In the genomic region with DNA sequence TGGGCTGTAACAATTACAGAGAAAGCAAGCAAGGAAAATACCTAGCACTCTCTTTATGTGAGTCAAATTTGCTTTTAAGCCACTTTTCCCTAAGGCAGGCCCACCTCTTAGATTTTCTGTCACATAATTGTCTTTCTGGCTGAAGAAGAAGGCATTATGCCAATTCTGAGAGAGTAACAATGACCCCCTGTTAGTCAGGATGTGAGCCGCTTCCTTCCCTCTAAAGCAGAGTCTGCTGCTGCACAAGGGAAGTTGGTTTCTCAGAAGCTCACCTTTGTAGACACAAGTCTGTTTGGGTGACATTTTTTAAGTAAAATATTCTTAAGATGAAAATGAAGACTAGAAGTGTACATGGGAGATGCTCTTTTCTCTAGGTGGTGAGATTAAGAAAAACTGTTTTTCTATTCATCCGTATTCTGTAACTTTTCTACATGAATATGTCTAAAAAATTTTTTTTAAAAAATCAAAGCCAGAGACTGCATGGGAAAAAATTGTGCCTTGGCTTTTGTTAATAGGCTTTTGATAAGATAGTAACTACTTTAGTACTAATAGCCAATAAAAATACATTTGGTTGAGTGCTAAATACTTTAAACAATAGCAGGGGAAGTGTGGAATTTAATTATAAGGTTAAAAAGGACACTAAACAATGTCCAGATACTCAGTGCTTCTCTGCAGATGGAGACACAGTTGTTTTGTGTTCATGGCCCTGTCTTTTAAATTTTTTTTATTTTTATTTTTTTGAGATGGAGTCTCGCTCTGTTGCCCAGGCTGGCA, we compare ENCODE assay signal across 17 cellular contexts. TPM values are rescaled to one million over a fixed set of nuclear protein-coding genes. Genes with fewer than 3 reads are reported as not detected.
DNase-seq lines count a peak whose midpoint lies in the region; ATAC-seq, FAIRE-seq and TF ChIP-seq lines count a peak whose summit lies in the region.
"Had no signal": no experiment of that assay in that cellular context is flagged by ENCODE, and none has a peak within 500 bp of the region (broad histone marks: within the 10 kb centered on the region; RNA-seq: fewer than 3 reads in every experiment).

No MANE protein-coding gene starts in this region.

- no peak overlapping the region for H3K9ac ChIP-seq in skeletal muscle tissue (ENCODE audit: low read depth in 1 of 3, low read length in 3 of 3)
- H3K9ac ChIP-seq: BLaER1 had no signal

- no peak for FAIRE-seq in H54 (lab: Jason Lieb, UNC)

- H3K9me3 Mint-ChIP-seq in activated naive CD8-positive, alpha-beta T cell (ENCODE audit: low read depth), result no peaks in the 10 kb centered on the region
- H3K9me3 Mint-ChIP-seq in activated naive CD8-positive, alpha-beta T cell treated with anti-CD3 and anti-CD28 coated beads, Interleukin-2, amount 50 U/mL, for 24 hours, result no peaks in the 10 kb centered on the region
- H3K9me3 Mint-ChIP-seq: activated B cell treated with CpG ODN at 0.5 μM for 24 hours, IgD-negative memory B cell had no signal

- WGBS in gastroesophageal sphincter (ENCODE audit: low coverage in 1 of 2), 2 donors, result 73 to 77% methylated on average over 2 to 3 of the region's 3 CpGs

- no peaks in the 10 kb centered on the region for H3K4me1 ChIP-seq in gastroesophageal sphincter
- H3K4me1 ChIP-seq in skeletal muscle tissue (ENCODE audit: control insufficient read depth in 3 of 3, insufficient read depth in 3 of 3, low read length in 3 of 3), result no peaks in the 10 kb centered on the region
- H3K4me1 ChIP-seq: prostate gland had no signal

- H3K27ac Mint-ChIP-seq in activated naive CD8-positive, alpha-beta T cell, result peak overlapping the region; percentile 64
- no peak overlapping the region for H3K27ac Mint-ChIP-seq in activated naive CD8-positive, alpha-beta T cell treated with anti-CD3 and anti-CD28 coated beads, Interleukin-2, amount 50 U/mL, for 24 hours
- H3K27ac Mint-ChIP-seq: activated B cell treated with CpG ODN at 0.5 μM for 24 hours, IgD-negative memory B cell had no signal

- H3K36me3 ChIP-seq in gastroesophageal sphincter (no peaks in the 10 kb centered on the region), skeletal muscle tissue (ENCODE audit: control insufficient read depth in 3 of 3, insufficient read depth in 3 of 3, low read length in 3 of 3) (no peaks in the 10 kb centered on the region)
- H3K36me3 ChIP-seq: BLaER1, prostate gland, tibial artery had no signal

- peaks cover 48% of the 10 kb centered on the region for H3K4me1 Mint-ChIP-seq in activated naive CD8-positive, alpha-beta T cell (ENCODE audit: low read depth)
- H3K4me1 Mint-ChIP-seq in activated naive CD8-positive, alpha-beta T cell treated with anti-CD3 and anti-CD28 coated beads, Interleukin-2, amount 50 U/mL, for 24 hours, result peaks cover 32% of the 10 kb centered on the region

- peak overlapping the region in 1 of 4 donors; percentile 13 for H3K27ac ChIP-seq in gastroesophageal sphincter
- H3K27ac ChIP-seq in skeletal muscle tissue (ENCODE audit: low read depth, low read length), result peak overlapping the region; percentile 54
- H3K27ac ChIP-seq: BLaER1, prostate gland, tibial artery had no signal

- no peak for TF ChIP-seq EP300 in gastroesophageal sphincter (IDR thresholded peaks at IDR 0.05)

- H3K4me3 ChIP-seq in gastroesophageal sphincter (no peak overlapping the region), skeletal muscle tissue (ENCODE audit: low read length in 3 of 3) (no peak overlapping the region)
- H3K4me3 ChIP-seq: BLaER1, coronary artery, prostate gland, tibial artery had no signal

- no peak overlapping the region for H3K4me3 Mint-ChIP-seq in activated naive CD8-positive, alpha-beta T cell
- H3K4me3 Mint-ChIP-seq in activated naive CD8-positive, alpha-beta T cell treated with anti-CD3 and anti-CD28 coated beads, Interleukin-2, amount 50 U/mL, for 24 hours, result no peak overlapping the region
- H3K4me3 Mint-ChIP-seq: activated B cell treated with CpG ODN at 0.5 μM for 24 hours had no signal

- DNase-seq in activated naive CD8-positive, alpha-beta T cell treated with anti-CD3 and anti-CD28 coated beads, Interleukin-2, amount 50 U/mL, for 24 hours, result no peak
- DNase-seq in NCI-H2081 treated with DMSO at 0.1 percent for 48 hours (lab: John Stamatoyannopoulos, UW) (peak; percentile 21), H54 (ENCODE audit: insufficient read length, low spot score) (no peak)
- DNase-seq: activated B cell treated with CpG ODN at 0.5 μM for 24 hours, activated gamma-delta T cell, NCI-H2227 treated with DMSO at 0.1 percent for 48 hours, SHP77, tibial artery had no signal

- no peak for TF ChIP-seq CTCF in gastroesophageal sphincter (IDR thresholded peaks at IDR 0.05)

- H3K27me3 ChIP-seq in gastroesophageal sphincter (no peaks in the 10 kb centered on the region), skeletal muscle tissue (ENCODE audit: control insufficient read depth in 3 of 3, insufficient read depth in 3 of 3, low read length in 3 of 3) (no peaks in the 10 kb centered on the region)
- H3K27me3 ChIP-seq: BLaER1, tibial artery had no signal

- no peaks in the 10 kb centered on the region for H3K36me3 Mint-ChIP-seq in activated naive CD8-positive, alpha-beta T cell
- H3K36me3 Mint-ChIP-seq in activated naive CD8-positive, alpha-beta T cell treated with anti-CD3 and anti-CD28 coated beads, Interleukin-2, amount 50 U/mL, for 24 hours (ENCODE audit: low read depth), result no peaks in the 10 kb centered on the region

- H3K27me3 Mint-ChIP-seq in activated naive CD8-positive, alpha-beta T cell, result no peaks in the 10 kb centered on the region
- H3K27me3 Mint-ChIP-seq in activated naive CD8-positive, alpha-beta T cell treated with anti-CD3 and anti-CD28 coated beads, Interleukin-2, amount 50 U/mL, for 24 hours, result no peaks in the 10 kb centered on the region
- H3K27me3 Mint-ChIP-seq: activated B cell treated with CpG ODN at 0.5 μM for 24 hours, IgD-negative memory B cell had no signal

- TF ChIP-seq POLR2A in gastroesophageal sphincter (IDR thresholded peaks at IDR 0.05) (no peak), H54 (IDR thresholded peaks at IDR 0.05; ENCODE audit: low read depth, low read length) (no peak)

- no peak for ATAC-seq in activated naive CD8-positive, alpha-beta T cell treated with anti-CD3 and anti-CD28 coated beads, Interleukin-2, amount 50 U/mL, for 24 hours
- ATAC-seq in gastroesophageal sphincter (peak; percentile 52), HG02571 (IDR thresholded peaks at IDR 0.05; ENCODE audit: unreplicated experiment) (no peak), HG02759 (IDR thresholded peaks at IDR 0.05; ENCODE audit: unreplicated experiment) (no peak)

- H3K9me3 ChIP-seq in gastroesophageal sphincter, result no peaks in the 10 kb centered on the region
- H3K9me3 ChIP-seq in skeletal muscle tissue (ENCODE audit: control insufficient read depth in 3 of 3, low read length in 3 of 3), result no peaks in the 10 kb centered on the region
- H3K9me3 ChIP-seq: BLaER1, prostate gland, tibial artery had no signal

RNA-seq across cellular contexts. Expression of gene VPS54, which starts 33.4 kb away (rescaled TPM):
- total RNA-seq in gastroesophageal sphincter (10 to 100 TPM; 21.7 to 33.2 (median 27.2) TPM), skeletal muscle tissue (25.1 TPM)
